16 cellular contexts compared by ENCODE assay signal in the genomic region with DNA sequence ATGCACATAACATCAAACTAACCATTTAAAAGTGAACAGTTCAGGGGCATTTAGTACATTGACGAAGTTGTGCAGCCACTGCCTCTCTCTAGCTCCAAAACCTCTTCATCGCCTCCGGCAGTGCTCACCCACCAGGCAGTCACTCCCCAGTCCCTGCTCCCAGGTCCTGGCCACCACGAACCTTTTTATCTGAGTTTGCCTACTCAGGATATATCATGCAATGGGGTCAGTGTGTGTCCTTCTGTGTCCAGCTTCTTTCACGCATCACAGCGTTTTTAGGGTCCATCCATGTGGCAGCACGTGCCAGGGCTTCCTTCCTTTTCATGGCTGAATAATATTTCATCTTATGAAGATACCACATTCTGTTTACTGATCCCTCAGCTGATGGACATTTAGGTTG. TPM values are rescaled to one million over a fixed set of nuclear protein-coding genes. Genes with fewer than 3 reads are reported as not detected.
A peak's percentile ranks its signal among the peaks of the same experiment; 100 is the strongest.
DNase-seq lines count a peak whose midpoint lies in the region; ATAC-seq, FAIRE-seq and TF ChIP-seq lines count a peak whose summit lies in the region.
"Had no signal": no experiment of that assay in that cellular context is flagged by ENCODE, and none has a peak within 500 bp of the region (broad histone marks: within the 10 kb centered on the region; RNA-seq: fewer than 3 reads in every experiment).

No MANE protein-coding gene starts in this region.

- no peaks in the 10 kb centered on the region for H3K4me1 ChIP-seq in GM12878 (ENCODE audit: control insufficient read depth, insufficient read depth, low read length)
- no peaks in the 10 kb centered on the region for H3K4me1 ChIP-seq in HAP-1

- 56% methylated on average over 7 of the region's 7 CpGs for WGBS in GM12878 (ENCODE audit: insufficient coverage, insufficient replicate concordance, low lambda C conversion rate, missing lambda C conversion rate)

- no peak for TF ChIP-seq EP300 in GM12878 (IDR thresholded peaks at IDR 0.05; ENCODE audit: borderline replicate concordance in 1 of 2, control insufficient read depth in 1 of 2, low read depth in 2 of 2, low read length in 2 of 2)

- H3K4me3 ChIP-seq in GM12878 (no peak overlapping the region), HAP-1 (no peak overlapping the region)
- H3K4me3 ChIP-seq: BLaER1 treated with 17β-estradiol and CSF1 and Interleukin-3, amounts not matched to agents 10 nM and 100 nM; GM23338 had no signal

- intact Hi-C loops in natural killer cell (cut with micrococcal nuclease): no loop called here
- intact Hi-C loops in GM12878 (cut with micrococcal nuclease; ENCODE audit: unreplicated experiment): no loop called here

- TF ChIP-seq CTCF in natural killer cell (IDR thresholded peaks at IDR 0.05): no peak
- TF ChIP-seq CTCF in GM12878 (IDR thresholded peaks at IDR 0.05 in 2 of 3, conservative IDR thresholded peaks at IDR 0.05 in 1 of 3; ENCODE audit: control insufficient read depth in 2 of 3, extremely low read depth in 1 of 3, insufficient read depth in 1 of 3, low read depth in 3 of 3, low read length in 3 of 3): no peak
- TF ChIP-seq CTCF in GM10248 (IDR thresholded peaks at IDR 0.05; ENCODE audit: control extremely low read depth, extremely low read depth, low read depth, missing control alignments): no peak

- H3K4me2 ChIP-seq in GM12878 (ENCODE audit: control insufficient read depth, insufficient read depth): no peak overlapping the region; the same call in 1 of the 2 replicates
- H3K4me2 ChIP-seq: BLaER1 treated with 17β-estradiol and CSF1 and Interleukin-3, amounts not matched to agents 10 nM and 100 nM; GM23338 had no signal

- TSS peak; percentile 24 for BruUV-seq in GM12878 (replicated peaks; lab: Mats Ljungman, UMichigan)

- RAD21 ChIA-PET in GM12878 (lab: Charles Lee; ENCODE audit: unreplicated experiment): interaction anchor here (1.6 kb wide), 1 partner anchor 16 kb away, joined by 3 read pairs; no protein-coding TSS in a partner anchor

- H3K4me1 Mint-ChIP-seq in natural killer cell: no peaks in the 10 kb centered on the region
- no peaks in the 10 kb centered on the region for H3K4me1 Mint-ChIP-seq in natural killer cell treated with Interleukin-12 subunit alpha and Interleukin-12 subunit beta and Interleukin-15 and Interleukin-18, amount 100 ng/mL, for 72 hours (ENCODE audit: low read depth in 2 of 2)

- no peak overlapping the region for H3K9ac ChIP-seq in GM12878 (ENCODE audit: control insufficient read depth, insufficient read depth, low read length)
- H3K9ac ChIP-seq: BLaER1 treated with 17β-estradiol and CSF1 and Interleukin-3, amounts not matched to agents 10 nM and 100 nM had no signal

- FAIRE-seq in GM12878 (lab: Jason Lieb, UNC): no peak
- FAIRE-seq: H54 had no signal

- in situ Hi-C loops in GM12878 (cut with MboI): no loop called here
- in situ Hi-C loops in HAP-1 (cut with MboI; ENCODE audit: low sequenced_read_pairs): no loop called here

- H3K27me3 Mint-ChIP-seq in natural killer cell (ENCODE audit: low read depth in 2 of 2): peaks cover 7 to 19% of the 10 kb centered on the region in 2 donors
- peaks cover 18 to 21% of the 10 kb centered on the region in 2 donors for H3K27me3 Mint-ChIP-seq in natural killer cell treated with Interleukin-12 subunit alpha and Interleukin-12 subunit beta and Interleukin-15 and Interleukin-18, amount 100 ng/mL, for 72 hours

- no peaks in the 10 kb centered on the region for H4K20me1 ChIP-seq in GM12878 (ENCODE audit: control insufficient read depth, insufficient read depth)

- H3K79me2 ChIP-seq in GM12878 (ENCODE audit: control insufficient read depth, insufficient read depth, low read length): peaks cover 91% of the 10 kb centered on the region

- SMC1A ChIA-PET in GM12878 (lab: Charles Lee; ENCODE audit: uncharacterized antibody, unreplicated experiment): interaction anchor here (2.3 kb wide), 1 partner anchor 11 kb away, joined by 6 read pairs; no protein-coding TSS in a partner anchor

- H3K27me3 ChIP-seq in GM12878 (replicated peaks in 1 of 2; ENCODE audit: control insufficient read depth in 2 of 2, insufficient read depth in 2 of 2, low read length in 1 of 2) (no peaks in the 10 kb centered on the region), HAP-1 (ENCODE audit: low read depth) (peaks cover 2% of the 10 kb centered on the region)

- TF ChIP-seq POLR2A in GM12878 (IDR thresholded peaks at IDR 0.05; ENCODE audit: low read depth, low read length): no peak

- H3K9me3 Mint-ChIP-seq in natural killer cell: no peaks in the 10 kb centered on the region
- H3K9me3 Mint-ChIP-seq in natural killer cell treated with Interleukin-12 subunit alpha and Interleukin-12 subunit beta and Interleukin-15 and Interleukin-18, amount 100 ng/mL, for 72 hours: no peaks in the 10 kb centered on the region
- H3K9me3 Mint-ChIP-seq: CD8-positive, alpha-beta T cell had no signal

- H3K36me3 ChIP-seq in GM12878 (ENCODE audit: control insufficient read depth in 2 of 2, insufficient read depth in 2 of 2, low read length in 1 of 2) (peaks cover 0 to 2% of the 10 kb centered on the region in 2 experiments; a peak in 1 of 4 replicates), HAP-1 (replicated peaks) (no peaks in the 10 kb centered on the region)
- H3K36me3 ChIP-seq: BLaER1 treated with 17β-estradiol and CSF1 and Interleukin-3, amounts not matched to agents 10 nM and 100 nM had no signal

- peaks cover 4% of the 10 kb centered on the region; the same call in 2 of the 3 replicates for H3K9me3 ChIP-seq in GM12878 (replicated peaks; ENCODE audit: control insufficient read depth, insufficient read depth, low read length)
- no peaks in the 10 kb centered on the region for H3K9me3 ChIP-seq in HAP-1

- peak overlapping the region; percentile 10 for H3K4me3 Mint-ChIP-seq in natural killer cell
- H3K4me3 Mint-ChIP-seq in natural killer cell treated with Interleukin-12 subunit alpha and Interleukin-12 subunit beta and Interleukin-15 and Interleukin-18, amount 100 ng/mL, for 72 hours: no peak overlapping the region
- H3K4me3 Mint-ChIP-seq: B cell; CD8-positive, alpha-beta T cell; GM23338 had no signal

- CTCF ChIA-PET in GM12878 (lab: Yijun Ruan, JAX): interaction anchor here (1.6 kb wide), 1 partner anchor 12 kb away, joined by 3 read pairs; no protein-coding TSS in a partner anchor
- CTCF ChIA-PET in GM10248 (lab: Yijun Ruan, JAX): interaction anchor here (1.1 to 1.7 kb wide), 4 partner anchors 9 to 105 kb away, joined by 3 to 4 read pairs (median 3); no protein-coding TSS in a partner anchor

- no peak for TF ChIP-seq RAD21 in GM12878 (IDR thresholded peaks at IDR 0.05; ENCODE audit: insufficient read depth, low read depth, low read length)

- no peak for DNase-seq in natural killer cell
- no peak for DNase-seq in natural killer cell treated with Interleukin-12 subunit alpha and Interleukin-12 subunit beta and Interleukin-15 and Interleukin-18, amount 100 ng/mL, for 72 hours (ENCODE audit: low spot score)
- DNase-seq in GM12878 (ENCODE audit: low read depth, low spot score): no peak
- peak; percentile 65 for DNase-seq in mesenteric fat pad (ENCODE audit: low spot score)
- DNase-seq in HAP-1 (ENCODE audit: low spot score in 2 of 2): no peak
- DNase-seq in GM10248 (ENCODE audit: extremely low spot score): no peak
- DNase-seq: Calu3; CD8-positive, alpha-beta T cell; DMS79 treated with DMSO at 0.1 percent for 48 hours; GF-D8 had no signal

- H2AFZ ChIP-seq in GM12878 (ENCODE audit: control insufficient read depth, low read depth, low read length): no peak overlapping the region
- H2AFZ ChIP-seq: GM23338 had no signal

- POLR2A ChIA-PET in GM12878 (lab: Charles Lee) (interaction anchor here (1.3 to 2.5 kb wide), 2 partner anchors 9 to 46 kb away, joined by 3 to 8 read pairs; no protein-coding TSS in a partner anchor), GM10248 (lab: Yijun Ruan, JAX) (no interaction called here)

- no peaks in the 10 kb centered on the region for H3K36me3 Mint-ChIP-seq in natural killer cell
- no peaks in the 10 kb centered on the region for H3K36me3 Mint-ChIP-seq in natural killer cell treated with Interleukin-12 subunit alpha and Interleukin-12 subunit beta and Interleukin-15 and Interleukin-18, amount 100 ng/mL, for 72 hours
- H3K36me3 Mint-ChIP-seq: CD8-positive, alpha-beta T cell had no signal

- ATAC-seq in natural killer cell (no peak), GM12878 (no peak), HG03045 (IDR thresholded peaks at IDR 0.05; ENCODE audit: unreplicated experiment) (no peak)
- no peak for ATAC-seq in natural killer cell treated with Interleukin-12 subunit alpha and Interleukin-12 subunit beta and Interleukin-15 and Interleukin-18, amount 100 ng/mL, for 72 hours
- ATAC-seq: CD8-positive, alpha-beta T cell; GM23338; HCT116 had no signal

- H3K27ac ChIP-seq in GM12878 (ENCODE audit: control insufficient read depth, insufficient read depth): no peak overlapping the region
- H3K27ac ChIP-seq: BLaER1 treated with 17β-estradiol and CSF1 and Interleukin-3, amounts not matched to agents 10 nM and 100 nM had no signal

- H3K27ac Mint-ChIP-seq in natural killer cell: no peak overlapping the region
- no peak overlapping the region for H3K27ac Mint-ChIP-seq in natural killer cell treated with Interleukin-12 subunit alpha and Interleukin-12 subunit beta and Interleukin-15 and Interleukin-18, amount 100 ng/mL, for 72 hours
- H3K27ac Mint-ChIP-seq: B cell; CD8-positive, alpha-beta T cell; GM23338 had no signal

RNA-seq across cellular contexts. Expression of gene AHRR, which starts 4.6 kb away (rescaled TPM):
- total RNA-seq in natural killer cell: 1 to 10 TPM in 2 of 3 donors, under 1 TPM in 1; 0.88 to 1.4 (median 1.2) TPM
- 10 to 100 TPM in 1 of 2 donors, 1 to 10 TPM in 1; 4.1 to 11.0 TPM for total RNA-seq in natural killer cell treated with Interleukin-12 subunit alpha and Interleukin-12 subunit beta and Interleukin-15 and Interleukin-18, amount 100 ng/mL, for 72 hours
- 101 and 129 TPM in 2 replicates for total RNA-seq in GM12878 (2013; cell fraction: nucleolus; rRNA removed)
- total RNA-seq in GM12878 (2014; rRNA removed): 19.6 and 22.1 TPM in 2 replicates
- 9.4 and 11.7 TPM in 2 replicates for total RNA-seq in GM12878 (2014; rRNA removed; fragmentation: Illumina TruSeq; extraction: Trizol)
- total RNA-seq in GM12878 (2021): 27.8 and 35.2 TPM in 2 replicates
- 8.4 TPM for polyA plus RNA-seq in GM12878 (2011; ENCODE audit: low read depth)
- polyA plus RNA-seq in GM12878 (2011; rRNA removed): 13.5 and 17.3 TPM in 2 replicates
- 26.3 and 28.6 TPM in 2 replicates for polyA plus RNA-seq in GM12878 (2011; cell fraction: cytosol; rRNA removed)
- 92.9 and 105 TPM in 2 replicates for polyA plus RNA-seq in GM12878 (2011; cell fraction: nucleus; rRNA removed)
- 23.5 and 31.3 TPM in 2 replicates for polyA plus RNA-seq in GM12878 (2012)
- polyA plus RNA-seq in GM12878 (2014; fragmentation: Illumina TruSeq; extraction: Trizol): 5.7 and 10.8 TPM in 2 replicates
- polyA plus RNA-seq in GM12878 (2014; fragmentation: Nextera tagmentation; extraction: Ambion mirVana): 1 to 10 TPM in 1 of 2 experiments, under 1 TPM in 1; 0.90 to 1.1 TPM
- 29.8 and 30.6 TPM in 2 replicates for polyA plus RNA-seq in GM12878 (2014; rRNA removed)
- polyA plus RNA-seq in GM12878 (2016; fragmentation: Nextera tagmentation; extraction: Ambion mirVana): 10 to 100 TPM; 21.1 to 21.3 TPM
- polyA minus RNA-seq in GM12878 (2011; rRNA and poly(A)+ RNA removed): 8.8 and 21.8 TPM in 2 replicates
- 6.5 and 7.8 TPM in 2 replicates for polyA minus RNA-seq in GM12878 (2011; cell fraction: cytosol; rRNA and poly(A)+ RNA removed)
- polyA minus RNA-seq in GM12878 (2011; cell fraction: nucleus; rRNA and poly(A)+ RNA removed): 24.8 and 31.4 TPM in 2 replicates
- total RNA-seq in mesenteric fat pad: 4.5 TPM

RNA-seq across cellular contexts. Expression of gene PDCD6, which starts 54.7 kb away (rescaled TPM):
- total RNA-seq in natural killer cell: 10 to 100 TPM; 49.6 to 65.6 (median 57.7) TPM
- 10 to 100 TPM; 71.5 to 85.9 TPM for total RNA-seq in natural killer cell treated with Interleukin-12 subunit alpha and Interleukin-12 subunit beta and Interleukin-15 and Interleukin-18, amount 100 ng/mL, for 72 hours
- total RNA-seq in GM12878 (2013; cell fraction: nucleolus; rRNA removed): 142 and 166 TPM in 2 replicates
- 144 and 148 TPM in 2 replicates for total RNA-seq in GM12878 (2014; rRNA removed)
- total RNA-seq in GM12878 (2014; rRNA removed; fragmentation: Illumina TruSeq; extraction: Trizol): 105 and 111 TPM in 2 replicates
- total RNA-seq in GM12878 (2021): 91.5 and 92.5 TPM in 2 replicates
- 77.7 TPM for polyA plus RNA-seq in GM12878 (2011; ENCODE audit: low read depth)
- 253 and 286 TPM in 2 replicates for polyA plus RNA-seq in GM12878 (2011; rRNA removed)
- polyA plus RNA-seq in GM12878 (2011; cell fraction: cytosol; rRNA removed): 255 and 280 TPM in 2 replicates
- 244 and 248 TPM in 2 replicates for polyA plus RNA-seq in GM12878 (2011; cell fraction: nucleus; rRNA removed)
- 106 and 107 TPM in 2 replicates for polyA plus RNA-seq in GM12878 (2012)
- polyA plus RNA-seq in GM12878 (2014; fragmentation: Illumina TruSeq; extraction: Trizol): 97.2 and 108 TPM in 2 replicates
- 10 to 100 TPM; 28.6 to 58.4 TPM for polyA plus RNA-seq in GM12878 (2014; fragmentation: Nextera tagmentation; extraction: Ambion mirVana)
- polyA plus RNA-seq in GM12878 (2014; rRNA removed): 135 and 154 TPM in 2 replicates
- 100 to 1,000 TPM; 228 TPM for polyA plus RNA-seq in GM12878 (2016; fragmentation: Nextera tagmentation; extraction: Ambion mirVana)
- polyA minus RNA-seq in GM12878 (2011; rRNA and poly(A)+ RNA removed): 147 and 226 TPM in 2 replicates
- 50.9 and 61.4 TPM in 2 replicates for polyA minus RNA-seq in GM12878 (2011; cell fraction: cytosol; rRNA and poly(A)+ RNA removed)
- polyA minus RNA-seq in GM12878 (2011; cell fraction: nucleus; rRNA and poly(A)+ RNA removed): 39.8 and 66.9 TPM in 2 replicates
- total RNA-seq in mesenteric fat pad: 66.7 TPM
